Comparison of ENCODE assay signal across 9 cellular contexts in the genomic region with DNA sequence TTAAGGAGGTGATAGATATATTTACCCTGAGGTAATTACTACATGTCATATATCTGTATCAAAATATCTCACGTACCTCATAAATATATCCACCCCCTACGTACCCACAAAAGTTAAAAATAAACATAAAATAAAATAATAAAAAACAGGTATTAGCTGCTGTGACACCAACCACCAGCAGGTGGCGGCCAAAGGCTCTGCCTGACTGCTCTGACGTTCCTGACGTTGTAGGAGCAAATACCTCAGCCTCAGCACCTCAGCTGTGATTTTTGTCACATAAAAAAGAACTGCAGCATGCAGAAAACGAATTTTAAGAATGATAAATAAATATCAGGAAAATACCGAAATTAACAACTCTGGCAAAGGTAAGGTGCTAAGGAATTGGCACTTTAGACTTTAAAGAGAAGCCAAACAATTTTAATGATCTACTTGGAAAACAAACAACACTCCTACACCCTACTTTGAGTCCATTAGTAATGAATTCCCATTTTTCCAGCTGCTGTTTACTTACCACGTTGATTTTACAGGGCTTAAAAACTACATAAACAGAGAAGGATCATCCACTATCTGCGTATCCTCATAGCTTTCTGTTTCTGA.
DNase-seq lines count a peak whose midpoint lies in the region; ATAC-seq, FAIRE-seq and TF ChIP-seq lines count a peak whose summit lies in the region.
"Had no signal": no experiment of that assay in that cellular context is flagged by ENCODE, and none has a peak within 500 bp of the region (broad histone marks: within the 10 kb centered on the region; RNA-seq: fewer than 3 reads in every experiment).

No MANE protein-coding gene starts in this region.

- no peaks in the 10 kb centered on the region for H3K9me3 ChIP-seq in Karpas-422 (ENCODE audit: low read length)
- H3K9me3 ChIP-seq in T-helper 17 cell (ENCODE audit: control insufficient read depth, low read length, poor library complexity, severe bottlenecking): no peaks in the 10 kb centered on the region
- H3K9me3 ChIP-seq in keratinocyte (ENCODE audit: control insufficient read depth, low read depth, low read length): no peaks in the 10 kb centered on the region

- H3K4me1 Mint-ChIP-seq in T-helper 17 cell: peaks cover 16% of the 10 kb centered on the region

- H3K79me2 ChIP-seq in Karpas-422 (ENCODE audit: low read length): no peaks in the 10 kb centered on the region
- H3K79me2 ChIP-seq in keratinocyte (ENCODE audit: control insufficient read depth, insufficient read depth, low read length): no peaks in the 10 kb centered on the region

- H4K20me1 ChIP-seq in Karpas-422 (ENCODE audit: insufficient read depth, low read depth, low read length) (no peaks in the 10 kb centered on the region), keratinocyte (ENCODE audit: control insufficient read depth, extremely low read depth, insufficient read depth, low read length) (no peaks in the 10 kb centered on the region)

- H3K4me3 ChIP-seq in AG10803 (ENCODE audit: low read length) (no peak overlapping the region), Karpas-422 (ENCODE audit: low read length) (no peak overlapping the region), brain microvascular endothelial cell (ENCODE audit: low read depth, low read length) (no peak overlapping the region), keratinocyte (ENCODE audit: control insufficient read depth in 2 of 3, extremely low read depth in 1 of 3, insufficient read depth in 2 of 3, low read depth in 1 of 3, low read length in 3 of 3) (no peak overlapping the region)

- H3K27ac Mint-ChIP-seq in T-helper 17 cell: no peak overlapping the region
- H3K27ac Mint-ChIP-seq: stimulated activated naive CD8-positive, alpha-beta T cell treated with anti-CD3 and anti-CD28 coated beads, Interleukin-15, Interleukin-2, amounts not matched to agents 100 ng/mL and 50 ng/mL, for 24 hours had no signal

- no peak for FAIRE-seq in keratinocyte (lab: Jason Lieb, UNC)

- peak; percentile 95 for TF ChIP-seq CTCF in AG10803 (conservative IDR thresholded peaks at IDR 0.05; ENCODE audit: low read length)
- TF ChIP-seq CTCF in brain microvascular endothelial cell (IDR thresholded peaks at IDR 0.05; ENCODE audit: low read depth, low read length, missing control alignments): peak; percentile 94
- TF ChIP-seq CTCF in keratinocyte (optimal IDR thresholded peaks at IDR 0.05 in 1 of 3, IDR thresholded peaks at IDR 0.05 in 1 of 3, conservative IDR thresholded peaks at IDR 0.05 in 1 of 3; ENCODE audit: extremely low read depth in 1 of 3, insufficient read depth in 2 of 3, low read length in 3 of 3): peak; percentile 76 to 88 (median 80)

- no peaks in the 10 kb centered on the region for H3K36me3 ChIP-seq in Karpas-422 (ENCODE audit: insufficient read depth, low read length)
- H3K36me3 ChIP-seq in brain microvascular endothelial cell (replicated peaks): no peaks in the 10 kb centered on the region
- H3K36me3 ChIP-seq in keratinocyte (ENCODE audit: control insufficient read depth in 2 of 2, extremely low read depth in 1 of 2, insufficient read depth in 2 of 2, low read length in 2 of 2): no peaks in the 10 kb centered on the region

- in situ Hi-C loops in brain microvascular endothelial cell (cut with HindIII; ENCODE audit: low pct_ligation_motif_present, low sequenced_read_pairs): no loop called here

- H3K36me3 Mint-ChIP-seq in T-helper 17 cell (ENCODE audit: low read depth): peaks cover 9% of the 10 kb centered on the region

- peak; percentile 41 for DNase-seq in AG10803 (ENCODE audit: low read depth)
- peak; percentile 77 for DNase-seq in Karpas-422
- peak; percentile 23 to 46 (median 29) for DNase-seq in T-helper 17 cell
- DNase-seq in brain microvascular endothelial cell: peak; percentile 37
- DNase-seq in keratinocyte (ENCODE audit: low read depth, low spot score): no peak
- peak; percentile 62 to 63 for DNase-seq in stimulated activated CD4-positive, alpha-beta T cell treated with anti-CD3 and anti-CD28 coated beads, Interleukin-2, amount 100 ng/mL, for 24 hours
- DNase-seq in ureter (ENCODE audit: low spot score): no peak

- H3K9ac ChIP-seq in Karpas-422 (ENCODE audit: low read length) (no peak overlapping the region), keratinocyte (ENCODE audit: control insufficient read depth, extremely low read depth, insufficient read depth, low read length) (no peak overlapping the region)

- ATAC-seq in GM18907 (IDR thresholded peaks at IDR 0.05; ENCODE audit: unreplicated experiment) (peak; percentile 79), T-helper 17 cell (peak; percentile 81)

- no peaks in the 10 kb centered on the region for H3K27me3 ChIP-seq in Karpas-422 (ENCODE audit: low read length)
- H3K27me3 ChIP-seq in brain microvascular endothelial cell (replicated peaks): no peaks in the 10 kb centered on the region
- no peaks in the 10 kb centered on the region for H3K27me3 ChIP-seq in keratinocyte (ENCODE audit: control insufficient read depth, extremely low read depth, insufficient read depth, low read length)

- peaks cover 44% of the 10 kb centered on the region for H3K27me3 Mint-ChIP-seq in T-helper 17 cell

- H3K4me2 ChIP-seq in Karpas-422 (ENCODE audit: low read depth, low read length, poor library complexity, severe bottlenecking) (no peak overlapping the region), keratinocyte (ENCODE audit: control insufficient read depth, extremely low read depth, insufficient read depth, low read depth, low read length) (no peak overlapping the region)

- no peak overlapping the region for H2AFZ ChIP-seq in Karpas-422 (ENCODE audit: low read length)
- H2AFZ ChIP-seq in keratinocyte (ENCODE audit: control insufficient read depth, low read length): no peak overlapping the region

- H3K4me3 Mint-ChIP-seq in T-helper 17 cell: no peak overlapping the region
- H3K4me3 Mint-ChIP-seq: stimulated activated naive CD8-positive, alpha-beta T cell treated with anti-CD3 and anti-CD28 coated beads, Interleukin-15, Interleukin-2, amounts not matched to agents 100 ng/mL and 50 ng/mL, for 24 hours had no signal

- H3K27ac ChIP-seq in Karpas-422 (ENCODE audit: low read length) (no peak overlapping the region), brain microvascular endothelial cell (no peak overlapping the region), keratinocyte (ENCODE audit: control insufficient read depth, insufficient read depth, low read length) (no peak overlapping the region)

- dilution Hi-C loops in keratinocyte (cut with MboI; ENCODE audit: extremely low pct_ligation_motif_present, low sequenced_read_pairs): no loop called here

- H3K9me2 ChIP-seq in Karpas-422 (replicated peaks; ENCODE audit: insufficient read depth, low read length): no peaks in the 10 kb centered on the region

- H3K9me1 ChIP-seq in keratinocyte (ENCODE audit: control insufficient read depth, extremely low read depth, insufficient read depth, low read length): no peaks in the 10 kb centered on the region

- peaks cover 6% of the 10 kb centered on the region for H3K4me1 ChIP-seq in Karpas-422 (ENCODE audit: low read length)
- no peaks in the 10 kb centered on the region for H3K4me1 ChIP-seq in keratinocyte (ENCODE audit: control insufficient read depth, extremely low read depth, insufficient read depth, low read length)

Comparison
In these comparisons a context has a peak if more than half of its experiments do, and no peak if none do; other contexts are left out.
1. DNase-seq: peak in AG10803 (single experiment), Karpas-422 (single experiment), T-helper 17 cell (3 of 3), brain microvascular endothelial cell (single experiment) and stimulated activated CD4-positive, alpha-beta T cell treated with anti-CD3 and anti-CD28 coated beads, Interleukin-2, amount 100 ng/mL, for 24 hours (2 of 2); none in keratinocyte (single experiment) and ureter (single experiment).
2. Peak in every context shown above with its lines, with median percentiles within 50 percentile points of each other: CTCF ChIP-seq.